1 cellular context compared by ENCODE assay signal in the genomic region with DNA sequence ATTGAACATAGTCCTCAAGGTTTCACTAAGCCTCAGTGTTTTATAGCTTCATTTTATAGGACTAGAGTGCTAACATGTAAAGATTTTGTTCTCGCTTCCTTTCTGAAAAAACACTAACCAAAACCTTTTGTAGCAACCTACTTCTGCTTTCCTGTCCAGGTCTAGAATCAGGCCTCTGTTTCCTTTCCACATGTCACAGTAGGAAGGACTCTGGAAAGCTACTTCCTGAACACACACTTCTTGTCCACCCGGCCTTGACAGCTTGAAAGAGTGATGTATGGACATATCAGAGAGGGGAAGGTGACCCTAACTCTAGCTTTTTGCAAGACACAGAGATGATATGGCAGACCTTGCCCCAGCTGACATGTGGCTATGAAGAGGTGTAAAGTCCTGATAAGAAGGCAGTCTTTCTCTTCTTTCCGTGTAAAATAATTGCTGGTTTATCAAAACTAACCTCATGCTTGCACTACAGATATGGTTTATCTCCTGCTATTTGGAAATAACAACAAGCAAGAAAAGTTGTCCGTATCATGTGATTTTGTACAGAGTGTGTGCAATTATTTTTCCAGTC.
TF ChIP-seq lines count a peak whose summit lies in the region.

No MANE protein-coding gene starts in this region.

TF ChIP-seq in SK-N-SH, 30 proteins besides CTCF, POLR2A, EP300 and RAD21 (continued from another document):
- TF ChIP-seq FOSL2 (IDR thresholded peaks at IDR 0.05; ENCODE audit: borderline replicate concordance, low read depth): no peak
- TF ChIP-seq, protein P1, sequence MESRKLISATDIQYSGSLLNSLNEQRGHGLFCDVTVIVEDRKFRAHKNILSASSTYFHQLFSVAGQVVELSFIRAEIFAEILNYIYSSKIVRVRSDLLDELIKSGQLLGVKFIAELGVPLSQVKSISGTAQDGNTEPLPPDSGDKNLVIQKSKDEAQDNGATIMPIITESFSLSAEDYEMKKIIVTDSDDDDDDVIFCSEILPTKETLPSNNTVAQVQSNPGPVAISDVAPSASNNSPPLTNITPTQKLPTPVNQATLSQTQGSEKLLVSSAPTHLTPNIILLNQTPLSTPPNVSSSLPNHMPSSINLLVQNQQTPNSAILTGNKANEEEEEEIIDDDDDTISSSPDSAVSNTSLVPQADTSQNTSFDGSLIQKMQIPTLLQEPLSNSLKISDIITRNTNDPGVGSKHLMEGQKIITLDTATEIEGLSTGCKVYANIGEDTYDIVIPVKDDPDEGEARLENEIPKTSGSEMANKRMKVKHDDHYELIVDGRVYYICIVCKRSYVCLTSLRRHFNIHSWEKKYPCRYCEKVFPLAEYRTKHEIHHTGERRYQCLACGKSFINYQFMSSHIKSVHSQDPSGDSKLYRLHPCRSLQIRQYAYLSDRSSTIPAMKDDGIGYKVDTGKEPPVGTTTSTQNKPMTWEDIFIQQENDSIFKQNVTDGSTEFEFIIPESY (IDR thresholded peaks at IDR 0.05; ENCODE audit: borderline replicate concordance, low read depth): no peak
- TF ChIP-seq, protein P2, sequence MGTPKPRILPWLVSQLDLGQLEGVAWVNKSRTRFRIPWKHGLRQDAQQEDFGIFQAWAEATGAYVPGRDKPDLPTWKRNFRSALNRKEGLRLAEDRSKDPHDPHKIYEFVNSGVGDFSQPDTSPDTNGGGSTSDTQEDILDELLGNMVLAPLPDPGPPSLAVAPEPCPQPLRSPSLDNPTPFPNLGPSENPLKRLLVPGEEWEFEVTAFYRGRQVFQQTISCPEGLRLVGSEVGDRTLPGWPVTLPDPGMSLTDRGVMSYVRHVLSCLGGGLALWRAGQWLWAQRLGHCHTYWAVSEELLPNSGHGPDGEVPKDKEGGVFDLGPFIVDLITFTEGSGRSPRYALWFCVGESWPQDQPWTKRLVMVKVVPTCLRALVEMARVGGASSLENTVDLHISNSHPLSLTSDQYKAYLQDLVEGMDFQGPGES (IDR thresholded peaks at IDR 0.05; ENCODE audit: low read depth, low read length): no peak
- TF ChIP-seq, protein P3, sequence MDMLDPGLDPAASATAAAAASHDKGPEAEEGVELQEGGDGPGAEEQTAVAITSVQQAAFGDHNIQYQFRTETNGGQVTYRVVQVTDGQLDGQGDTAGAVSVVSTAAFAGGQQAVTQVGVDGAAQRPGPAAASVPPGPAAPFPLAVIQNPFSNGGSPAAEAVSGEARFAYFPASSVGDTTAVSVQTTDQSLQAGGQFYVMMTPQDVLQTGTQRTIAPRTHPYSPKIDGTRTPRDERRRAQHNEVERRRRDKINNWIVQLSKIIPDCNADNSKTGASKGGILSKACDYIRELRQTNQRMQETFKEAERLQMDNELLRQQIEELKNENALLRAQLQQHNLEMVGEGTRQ (IDR thresholded peaks at IDR 0.05; ENCODE audit: borderline replicate concordance, low read depth, low read length): no peak
- no peak for TF ChIP-seq CHD2 (IDR thresholded peaks at IDR 0.05; ENCODE audit: low read length, partially characterized antibody)
- no peak for TF ChIP-seq TAF1 (IDR thresholded peaks at IDR 0.05; ENCODE audit: borderline replicate concordance, low read depth, low read length)
- TF ChIP-seq TCF12 (IDR thresholded peaks at IDR 0.05): no peak
- no peak for TF ChIP-seq FOXJ3 (CRISPR knock-in tag; IDR thresholded peaks at IDR 0.05)
- TF ChIP-seq SIN3A (IDR thresholded peaks at IDR 0.05; ENCODE audit: borderline replicate concordance, low read depth, low read length): no peak
- TF ChIP-seq RXRA (IDR thresholded peaks at IDR 0.05; ENCODE audit: borderline replicate concordance, low read depth): no peak
- TF ChIP-seq RCOR1 (IDR thresholded peaks at IDR 0.05; ENCODE audit: low read length): no peak
